In genomic region chr1:7128293-7128692, GRCh38 we compare ENCODE assay signal across 30 cellular contexts.
"Had no signal": no experiment of that assay in that cellular context is flagged by ENCODE, and none has a peak within 500 bp of the region (broad histone marks: within the 10 kb centered on the region; RNA-seq: fewer than 3 reads in every experiment).

No MANE protein-coding gene starts in this region.

- H3K27me3 ChIP-seq: ovary, right lobe of liver, stomach, thyroid gland, tibial nerve, upper lobe of left lung, vagina had no signal

- DNase-seq: naive thymus-derived CD8-positive, alpha-beta T cell; nephron progenitor cell; occipital lobe; ovary; psoas muscle; right cardiac atrium; right lobe of liver; spleen; stimulated activated CD4-positive, alpha-beta T cell treated with anti-CD3 and anti-CD28 coated beads, Interleukin-12 subunit alpha, Interleukin-12 subunit beta, amount 100 ng/mL, for 4 hours; stimulated activated CD4-positive, alpha-beta T cell treated with anti-CD3 and anti-CD28 coated beads, Interleukin-1b, Interleukin-23, amount 100 ng/mL, for 48 hours; stimulated activated CD4-positive, alpha-beta T cell treated with anti-CD3 and anti-CD28 coated beads, Interleukin-4, amount 100 ng/mL, for 1 hour; stimulated activated CD4-positive, alpha-beta T cell treated with anti-CD3 and anti-CD28 coated beads, Interleukin-4, amount 100 ng/mL, for 4 hours; stimulated activated CD8-positive, alpha-beta memory T cell treated with anti-CD3 and anti-CD28 coated beads, Interleukin-4, amount 100 ng/mL, for 48 hours; stimulated activated naive CD4-positive, alpha-beta T cell treated with Interleukin-2 at 50 U/mL for 16 hours; stomach; trophoblast cell; upper lobe of left lung had no signal

- H3K4me3 Mint-ChIP-seq: naive thymus-derived CD8-positive, alpha-beta T cell; natural killer cell treated with Interleukin-12 subunit alpha and Interleukin-12 subunit beta and Interleukin-15 and Interleukin-18, amount 100 ng/mL, for 72 hours; nephron progenitor cell; neural crest cell; stimulated activated memory B cell treated with anti-CD40 and anti-IgM and Interleukin-4, amounts not matched to agents 10 μg/mL and 1 μg/mL and 100 μg/mL, for 72 hours; stimulated activated naive CD8-positive, alpha-beta T cell treated with anti-CD3 and anti-CD28 coated beads, Interleukin-15, Interleukin-2, amounts not matched to agents 100 ng/mL and 50 ng/mL, for 24 hours had no signal

- H3K4me1 ChIP-seq: parathyroid adenoma, psoas muscle, right lobe of liver, thyroid gland, tibial nerve, upper lobe of left lung, vagina had no signal

- H3K4me2 ChIP-seq: smooth muscle cell had no signal

- ATAC-seq: naive thymus-derived CD8-positive, alpha-beta T cell; natural killer cell treated with Interleukin-12 subunit alpha and Interleukin-12 subunit beta and Interleukin-15 and Interleukin-18, amount 100 ng/mL, for 72 hours; right cardiac atrium; right lobe of liver; stimulated activated memory B cell treated with anti-CD40 and anti-IgM and Interleukin-4, amounts not matched to agents 10 μg/mL and 1 μg/mL and 100 μg/mL, for 72 hours had no signal

- H3K79me2 ChIP-seq: parathyroid adenoma had no signal

- H3K36me3 Mint-ChIP-seq: naive thymus-derived CD8-positive, alpha-beta T cell; natural killer cell treated with Interleukin-12 subunit alpha and Interleukin-12 subunit beta and Interleukin-15 and Interleukin-18, amount 100 ng/mL, for 72 hours; stimulated activated memory B cell treated with anti-CD40 and anti-IgM and Interleukin-4, amounts not matched to agents 10 μg/mL and 1 μg/mL and 100 μg/mL, for 72 hours had no signal

- H3K4me3 ChIP-seq: ovary, psoas muscle, right lobe of liver, skin epidermis, smooth muscle cell, spleen, stomach, thoracic aorta, thyroid gland, tibial nerve, upper lobe of left lung, vagina had no signal

- H3K36me3 ChIP-seq: ovary, right lobe of liver, spleen, stomach, thoracic aorta, thyroid gland, tibial nerve, upper lobe of left lung, vagina had no signal

- H2AFZ ChIP-seq: parathyroid adenoma had no signal

- FAIRE-seq: urothelium cell line had no signal

- H3K27ac ChIP-seq: ovary, parathyroid adenoma, psoas muscle, right lobe of liver, skin epidermis, spleen, stomach, thoracic aorta, thyroid gland, tibial nerve, upper lobe of left lung, vagina had no signal

- H3K9me3 ChIP-seq: ovary, psoas muscle, right lobe of liver, stomach, thoracic aorta, thyroid gland, tibial nerve, upper lobe of left lung, vagina had no signal

- H3K27ac Mint-ChIP-seq: natural killer cell treated with Interleukin-12 subunit alpha and Interleukin-12 subunit beta and Interleukin-15 and Interleukin-18, amount 100 ng/mL, for 72 hours; nephron progenitor cell; progenitor cell of endocrine pancreas; stimulated activated memory B cell treated with anti-CD40 and anti-IgM and Interleukin-4, amounts not matched to agents 10 μg/mL and 1 μg/mL and 100 μg/mL, for 72 hours; stimulated activated naive CD8-positive, alpha-beta T cell treated with anti-CD3 and anti-CD28 coated beads, Interleukin-15, Interleukin-2, amounts not matched to agents 100 ng/mL and 50 ng/mL, for 24 hours had no signal

- H3K9me3 Mint-ChIP-seq: natural killer cell treated with Interleukin-12 subunit alpha and Interleukin-12 subunit beta and Interleukin-15 and Interleukin-18, amount 100 ng/mL, for 72 hours; nephron progenitor cell; neural crest cell; stimulated activated naive CD8-positive, alpha-beta T cell treated with anti-CD3 and anti-CD28 coated beads, Interleukin-15, Interleukin-2, amounts not matched to agents 100 ng/mL and 50 ng/mL, for 24 hours had no signal

- H3K4me1 Mint-ChIP-seq: nephron progenitor cell; neural crest cell; stimulated activated memory B cell treated with anti-CD40 and anti-IgM and Interleukin-4, amounts not matched to agents 10 μg/mL and 1 μg/mL and 100 μg/mL, for 72 hours had no signal

- H3K9ac ChIP-seq: parathyroid adenoma had no signal
